ENCODE assay signal across 9 cellular contexts in the genomic region with DNA sequence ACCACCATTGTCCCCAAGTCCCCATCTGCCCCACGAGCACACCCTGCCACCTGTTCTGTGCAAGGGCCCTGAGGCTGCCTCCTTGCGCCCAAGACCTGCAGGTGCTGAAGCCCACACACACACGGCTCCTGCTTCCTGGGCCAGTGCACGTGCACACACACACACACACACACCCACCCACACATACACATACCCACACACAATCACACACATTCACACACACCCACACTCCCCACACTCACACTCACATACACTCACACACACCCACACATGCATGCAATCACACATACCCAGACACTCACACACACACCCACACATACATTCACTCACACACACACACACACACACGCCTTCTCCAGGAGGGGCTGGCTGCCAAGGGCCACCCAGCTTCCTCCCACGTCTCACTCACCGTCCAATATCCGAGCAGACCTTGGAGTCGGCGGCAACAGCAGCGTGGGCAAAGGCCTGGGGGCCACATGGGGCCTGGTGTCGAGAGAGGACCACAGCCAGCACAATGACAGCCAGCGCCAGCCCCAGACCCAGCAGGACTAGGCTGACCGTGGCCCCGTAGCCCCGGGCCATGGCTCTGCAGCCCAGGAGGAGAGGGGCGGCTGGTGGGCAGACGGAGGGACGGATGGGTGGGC. TPM values are rescaled to one million over a fixed set of nuclear protein-coding genes. Genes with fewer than 3 reads are reported as not detected.
DNase-seq lines count a peak whose midpoint lies in the region; ATAC-seq and TF ChIP-seq lines count a peak whose summit lies in the region.
"Had no signal": no experiment of that assay in that cellular context is flagged by ENCODE, and none has a peak within 500 bp of the region (broad histone marks: within the 10 kb centered on the region; RNA-seq: fewer than 3 reads in every experiment).

No MANE protein-coding gene starts in this region.

- H3K36me3 Mint-ChIP-seq in activated T-helper 1 cell treated with anti-CD3 and anti-CD28 coated beads, Interleukin-12 subunit alpha, Interleukin-12 subunit beta, Interleukin-2, Interleukin-4 antibody, amounts not matched to agents 30 ng/mL and 10 ng/mL and 1 ng/mL, durations not matched to agents 14 hours and 24 hours and 36 hours (ENCODE audit: low read depth) = peaks cover 1% of the 10 kb centered on the region
- H3K36me3 Mint-ChIP-seq in stimulated activated effector memory CD8-positive, alpha-beta T cell treated with anti-CD3 and anti-CD28 coated beads, Interleukin-12 subunit alpha, Interleukin-12 subunit beta, amount 100 ng/mL, for 72 hours = no peaks in the 10 kb centered on the region
- no peaks in the 10 kb centered on the region for H3K36me3 Mint-ChIP-seq in effector memory CD8-positive, alpha-beta T cell (ENCODE audit: insufficient read depth)

- no peaks in the 10 kb centered on the region for H3K27me3 Mint-ChIP-seq in activated T-helper 1 cell treated with anti-CD3 and anti-CD28 coated beads, Interleukin-12 subunit alpha, Interleukin-12 subunit beta, Interleukin-2, Interleukin-4 antibody, amounts not matched to agents 30 ng/mL and 10 ng/mL and 1 ng/mL, durations not matched to agents 14 hours and 24 hours and 36 hours (ENCODE audit: insufficient read depth)
- H3K27me3 Mint-ChIP-seq in effector memory CD8-positive, alpha-beta T cell = no peaks in the 10 kb centered on the region

- no peaks in the 10 kb centered on the region for H3K9me3 Mint-ChIP-seq in activated T-helper 1 cell treated with anti-CD3 and anti-CD28 coated beads, Interleukin-12 subunit alpha, Interleukin-12 subunit beta, Interleukin-2, Interleukin-4 antibody, amounts not matched to agents 30 ng/mL and 10 ng/mL and 1 ng/mL, durations not matched to agents 14 hours and 24 hours and 36 hours
- H3K9me3 Mint-ChIP-seq in stimulated activated effector memory CD8-positive, alpha-beta T cell treated with anti-CD3 and anti-CD28 coated beads, Interleukin-12 subunit alpha, Interleukin-12 subunit beta, amount 100 ng/mL, for 72 hours = no peaks in the 10 kb centered on the region
- no peaks in the 10 kb centered on the region for H3K9me3 Mint-ChIP-seq in effector memory CD8-positive, alpha-beta T cell

- ATAC-seq in HCT116 = no peak
- ATAC-seq in stimulated activated effector memory CD8-positive, alpha-beta T cell treated with anti-CD3 and anti-CD28 coated beads, Interleukin-12 subunit alpha, Interleukin-12 subunit beta, amount 100 ng/mL, for 72 hours = no peak
- no peak for ATAC-seq in effector memory CD8-positive, alpha-beta T cell (replicated peaks)

- no peak overlapping the region for H3K4me3 ChIP-seq in HCT116 (replicated peaks in 1 of 2; ENCODE audit: low read depth in 1 of 2, low read length in 2 of 2)
- H3K4me3 ChIP-seq in left ventricle myocardium inferior = peak overlapping the region; percentile 68

- CTCF ChIA-PET in HCT116 (lab: Charles Lee) = no interaction called here

- H2AFZ ChIP-seq in HCT116 (ENCODE audit: low read depth, low read length, poor library complexity, severe bottlenecking) = no peak overlapping the region

- no peak overlapping the region for H3K4me2 ChIP-seq in HCT116 (ENCODE audit: low read length)

- H3K4me1 ChIP-seq in HCT116 (ENCODE audit: control insufficient read depth in 1 of 2, insufficient read depth in 2 of 2, low read length in 2 of 2) (peaks cover 25 to 36% of the 10 kb centered on the region in 2 experiments), left ventricle myocardium inferior (peaks cover 48% of the 10 kb centered on the region)

- H3K36me3 ChIP-seq in HCT116 (ENCODE audit: control insufficient read depth in 1 of 2, insufficient read depth in 2 of 2, low read length in 2 of 2) (no peaks in the 10 kb centered on the region), left ventricle myocardium inferior (no peaks in the 10 kb centered on the region)

- H4K20me1 ChIP-seq in HCT116 (ENCODE audit: insufficient read depth) = no peaks in the 10 kb centered on the region

- RAD21 ChIA-PET in HCT116 (lab: Charles Lee; ENCODE audit: low non-redundant PET in 1 of 2, low total read pairs in 2 of 2, uncharacterized antibody in 2 of 2, unreplicated experiment in 2 of 2) = interaction anchor here in 1 of 2 experiments (1.1 kb wide), 1 partner anchor 54 kb away, joined by 3 read pairs; no protein-coding TSS in a partner anchor

- POLR2A ChIA-PET in HCT116 (lab: Charles Lee) = no interaction called here

- no peak for DNase-seq in HCT116 (ENCODE audit: low read depth, low spot score)
- no peak for DNase-seq in activated T-helper 1 cell treated with anti-CD3 and anti-CD28 coated beads, Interleukin-12 subunit alpha, Interleukin-12 subunit beta, Interleukin-2, Interleukin-4 antibody, amounts not matched to agents 30 ng/mL and 10 ng/mL and 1 ng/mL, durations not matched to agents 14 hours and 24 hours and 36 hours (ENCODE audit: low spot score)
- peak; percentile 50 for DNase-seq in left ventricle myocardium inferior
- DNase-seq in stimulated activated effector memory CD8-positive, alpha-beta T cell treated with anti-CD3 and anti-CD28 coated beads, Interleukin-12 subunit alpha, Interleukin-12 subunit beta, amount 100 ng/mL, for 72 hours (ENCODE audit: low spot score in 2 of 2) = no peak
- DNase-seq in RPMI8226 = no peak
- DNase-seq in NCI-H1105 treated with DMSO at 0.1 percent for 48 hours (lab: John Stamatoyannopoulos, UW) = no peak
- DNase-seq in effector memory CD8-positive, alpha-beta T cell = no peak
- no peak for DNase-seq in LoVo (ENCODE audit: low spot score)

- H3K27ac Mint-ChIP-seq in activated T-helper 1 cell treated with anti-CD3 and anti-CD28 coated beads, Interleukin-12 subunit alpha, Interleukin-12 subunit beta, Interleukin-2, Interleukin-4 antibody, amounts not matched to agents 30 ng/mL and 10 ng/mL and 1 ng/mL, durations not matched to agents 14 hours and 24 hours and 36 hours = peak overlapping the region; percentile 85
- peak overlapping the region; percentile 15 for H3K27ac Mint-ChIP-seq in stimulated activated effector memory CD8-positive, alpha-beta T cell treated with anti-CD3 and anti-CD28 coated beads, Interleukin-12 subunit alpha, Interleukin-12 subunit beta, amount 100 ng/mL, for 72 hours
- peak overlapping the region in 1 of 2 donors; percentile 74 for H3K27ac Mint-ChIP-seq in effector memory CD8-positive, alpha-beta T cell

- no TSS peak for BruUV-seq in HCT116 (replicated peaks; lab: Mats Ljungman, UMichigan)

- H3K79me2 ChIP-seq in HCT116 (ENCODE audit: insufficient read depth, low read length) = no peaks in the 10 kb centered on the region

- intact Hi-C loops in HCT116 (cut with micrococcal nuclease) (no loop called here), left ventricle myocardium inferior (cut with micrococcal nuclease) (no loop called here)
- intact Hi-C loops in activated T-helper 1 cell treated with anti-CD3 and anti-CD28 coated beads, Interleukin-12 subunit alpha, Interleukin-12 subunit beta, Interleukin-2, Interleukin-4 antibody, amounts not matched to agents 30 ng/mL and 10 ng/mL and 1 ng/mL, durations not matched to agents 14 hours and 24 hours and 36 hours (cut with micrococcal nuclease) = no loop called here

- TF ChIP-seq RAD21 in HCT116 (IDR thresholded peaks at IDR 0.05; ENCODE audit: low read depth) = no peak

- H3K4me3 Mint-ChIP-seq in activated T-helper 1 cell treated with anti-CD3 and anti-CD28 coated beads, Interleukin-12 subunit alpha, Interleukin-12 subunit beta, Interleukin-2, Interleukin-4 antibody, amounts not matched to agents 30 ng/mL and 10 ng/mL and 1 ng/mL, durations not matched to agents 14 hours and 24 hours and 36 hours = peak overlapping the region; percentile 20
- H3K4me3 Mint-ChIP-seq in stimulated activated effector memory CD8-positive, alpha-beta T cell treated with anti-CD3 and anti-CD28 coated beads, Interleukin-12 subunit alpha, Interleukin-12 subunit beta, amount 100 ng/mL, for 72 hours = no peak overlapping the region
- H3K4me3 Mint-ChIP-seq in effector memory CD8-positive, alpha-beta T cell = peak overlapping the region in 1 of 2 donors; percentile 27

- peak overlapping the region; percentile 42; the same call in 1 of the 2 replicates for H3K27ac ChIP-seq in HCT116 (ENCODE audit: low read depth, low read length)
- H3K27ac ChIP-seq in left ventricle myocardium inferior (replicated peaks) = peak overlapping the region; percentile 97

- H3K9me3 ChIP-seq in HCT116 (ENCODE audit: control insufficient read depth in 1 of 2, insufficient read depth in 1 of 2, low read depth in 1 of 2, low read length in 2 of 2) (no peaks in the 10 kb centered on the region), left ventricle myocardium inferior (replicated peaks) (no peaks in the 10 kb centered on the region)

- TF ChIP-seq CTCF in HCT116 (IDR thresholded peaks at IDR 0.05 in 2 of 3, conservative IDR thresholded peaks at IDR 0.05 in 1 of 3; ENCODE audit: borderline replicate concordance in 1 of 3, insufficient read depth in 1 of 3, low read depth in 2 of 3, low read length in 2 of 3) (no peak), left ventricle myocardium inferior (IDR thresholded peaks at IDR 0.05; ENCODE audit: borderline replicate concordance) (no peak)

- H3K9me2 ChIP-seq in HCT116 (ENCODE audit: insufficient read depth) = no peaks in the 10 kb centered on the region

- no peak for TF ChIP-seq POLR2A in HCT116 (IDR thresholded peaks at IDR 0.05; ENCODE audit: borderline replicate concordance, extremely low read depth, insufficient read depth, insufficient read length)

- no peaks in the 10 kb centered on the region for H3K27me3 ChIP-seq in HCT116 (ENCODE audit: insufficient read depth, low read length)
- H3K27me3 ChIP-seq in left ventricle myocardium inferior (ENCODE audit: low read depth) = no peaks in the 10 kb centered on the region

- H3K4me1 Mint-ChIP-seq in activated T-helper 1 cell treated with anti-CD3 and anti-CD28 coated beads, Interleukin-12 subunit alpha, Interleukin-12 subunit beta, Interleukin-2, Interleukin-4 antibody, amounts not matched to agents 30 ng/mL and 10 ng/mL and 1 ng/mL, durations not matched to agents 14 hours and 24 hours and 36 hours (ENCODE audit: low read depth) = peaks cover 44% of the 10 kb centered on the region
- H3K4me1 Mint-ChIP-seq in stimulated activated effector memory CD8-positive, alpha-beta T cell treated with anti-CD3 and anti-CD28 coated beads, Interleukin-12 subunit alpha, Interleukin-12 subunit beta, amount 100 ng/mL, for 72 hours = peaks cover 26% of the 10 kb centered on the region
- peaks cover 18 to 19% of the 10 kb centered on the region in 2 donors for H3K4me1 Mint-ChIP-seq in effector memory CD8-positive, alpha-beta T cell (ENCODE audit: low read depth in 2 of 2)

- no peak overlapping the region for H3K9ac ChIP-seq in HCT116 (ENCODE audit: low read length)

RNA-seq across cellular contexts. Expression of a gene that starts 0.6 kb away (rescaled TPM):
- total RNA-seq in HCT116 (2021; ENCODE audit: unreplicated experiment) (0.57 TPM), left ventricle myocardium inferior (21.1 TPM)
- polyA plus RNA-seq in HCT116 (2012) = 0.14 and 0.42 TPM in 2 replicates
- total RNA-seq in activated T-helper 1 cell treated with anti-CD3 and anti-CD28 coated beads, Interleukin-12 subunit alpha, Interleukin-12 subunit beta, Interleukin-2, Interleukin-4 antibody, amounts not matched to agents 30 ng/mL and 10 ng/mL and 1 ng/mL, durations not matched to agents 14 hours and 24 hours and 36 hours = 0.10 TPM in 1 of 2 replicates, not detected in the other
- total RNA-seq: HT1080 had no signal

RNA-seq across cellular contexts. Expression of a gene that starts 26.4 kb away (rescaled TPM):
- total RNA-seq in HCT116 (2021; ENCODE audit: unreplicated experiment) (40.8 TPM), left ventricle myocardium inferior (51.9 TPM)
- polyA plus RNA-seq in HCT116 (2012) = 9.6 and 11.5 TPM in 2 replicates
- 40.3 and 40.4 TPM in 2 replicates for total RNA-seq in activated T-helper 1 cell treated with anti-CD3 and anti-CD28 coated beads, Interleukin-12 subunit alpha, Interleukin-12 subunit beta, Interleukin-2, Interleukin-4 antibody, amounts not matched to agents 30 ng/mL and 10 ng/mL and 1 ng/mL, durations not matched to agents 14 hours and 24 hours and 36 hours

Comparison
In these comparisons a context has a peak if more than half of its experiments do, and no peak if none do; other contexts are left out.
1. RNA of a gene that starts 0.6 kb away (total RNA-seq): 21.1 TPM in left ventricle myocardium inferior (single experiment); 0.57 TPM in HCT116 (single experiment) and 0.10 TPM in activated T-helper 1 cell treated with anti-CD3 and anti-CD28 coated beads, Interleukin-12 subunit alpha, Interleukin-12 subunit beta, Interleukin-2, Interleukin-4 antibody, amounts not matched to agents 30 ng/mL and 10 ng/mL and 1 ng/mL, durations not matched to agents 14 hours and 24 hours and 36 hours; every median in the first group is over 10 times any median in the second.